8 cellular contexts compared by ENCODE assay signal in genomic region chr20:63864978-63865640, GRCh38. TPM values are rescaled to one million over a fixed set of nuclear protein-coding genes. Genes with fewer than 3 reads are reported as not detected.
DNase-seq lines count a peak whose midpoint lies in the region; ATAC-seq, FAIRE-seq and TF ChIP-seq lines count a peak whose summit lies in the region.

Gene TPD52L2 (plus strand): TSS chr20:63865270. CDS start chr20:63865366, 96 bp downstream.

- H3K36me3 ChIP-seq in OCI-LY7 (ENCODE audit: insufficient read depth, low read length) (peaks cover 35% of the 10 kb centered on the region), endothelial cell of umbilical vein (ENCODE audit: control insufficient read depth in 2 of 2, extremely low read depth in 1 of 2, insufficient read depth in 2 of 2, low read length in 2 of 2) (peaks cover 2 to 17% of the 10 kb centered on the region in 2 experiments)

- H3K9ac ChIP-seq in endothelial cell of umbilical vein (replicated peaks; ENCODE audit: extremely low read depth, insufficient read depth, low read length) = peak within 1 kb of the TSS; percentile 87

- peaks cover 9% of the 10 kb centered on the region for H3K4me1 ChIP-seq in OCI-LY7 (ENCODE audit: insufficient read depth, low read length, poor library complexity, severe bottlenecking)
- peaks cover 5% of the 10 kb centered on the region for H3K4me1 ChIP-seq in endothelial cell of umbilical vein (ENCODE audit: control insufficient read depth, extremely low read depth, insufficient read depth, low read length)

- H2AFZ ChIP-seq in OCI-LY7 (ENCODE audit: low read length) (peak within 1 kb of the TSS; percentile 59; the same call in 1 of the 2 replicates), endothelial cell of umbilical vein (ENCODE audit: low read depth, low read length) (peak within 1 kb of the TSS; percentile 63)

- no peaks in the 10 kb centered on the region for H4K20me1 ChIP-seq in OCI-LY7 (ENCODE audit: insufficient read depth, low read length)
- no peaks in the 10 kb centered on the region for H4K20me1 ChIP-seq in endothelial cell of umbilical vein (replicated peaks; ENCODE audit: control insufficient read depth, extremely low read depth, insufficient read depth, low read length)

- H3K27me3 ChIP-seq in endothelial cell of umbilical vein (ENCODE audit: control insufficient read depth in 2 of 2, insufficient read depth in 2 of 2, low read length in 2 of 2) = no peaks in the 10 kb centered on the region

- H3K4me3 ChIP-seq in OCI-LY7 (ENCODE audit: low read depth, low read length, poor library complexity, severe bottlenecking) (peak within 1 kb of the TSS; percentile 88), endothelial cell of umbilical vein (replicated peaks in 1 of 3; ENCODE audit: insufficient read depth in 1 of 3, low read depth in 1 of 3, low read length in 3 of 3) (peak within 1 kb of the TSS; percentile 62 to 77 (median 68))

- H3K9me3 ChIP-seq in OCI-LY7 (ENCODE audit: low read length) (no peaks in the 10 kb centered on the region), endothelial cell of umbilical vein (replicated peaks; ENCODE audit: control insufficient read depth, insufficient read depth, low read length) (no peaks in the 10 kb centered on the region)

- peak; percentile 100 for FAIRE-seq in endothelial cell of umbilical vein (lab: Jason Lieb, UNC)

- H3K27ac ChIP-seq in OCI-LY7 (ENCODE audit: low read depth, low read length, poor library complexity, severe bottlenecking) (peak within 1 kb of the TSS; percentile 71), endothelial cell of umbilical vein (ENCODE audit: insufficient read depth, low read depth, low read length) (peak within 1 kb of the TSS; percentile 69)

- TSS peak; percentile 74 for BruUV-seq in OCI-LY7 (replicated peaks; lab: Mats Ljungman, UMichigan)
- BruUV-seq in endothelial cell of umbilical vein (replicated peaks; lab: Mats Ljungman, UMichigan) = no TSS peak

- peak; percentile 61 for ATAC-seq in GM21515 (IDR thresholded peaks at IDR 0.05; ENCODE audit: unreplicated experiment)

- CTCF ChIA-PET in OCI-LY7 (lab: Charles Lee; ENCODE audit: unreplicated experiment) (no interaction called here), endothelial cell of umbilical vein (lab: Charles Lee) (interaction anchor here (0.9 to 3.9 kb wide), 20 partner anchors 7 to 327 kb away, joined by 3 to 24 read pairs (median 7); partner anchors contain the start of genes ARFRP1, PRPF6, PTK6 and UCKL1)

- TF ChIP-seq CTCF in OCI-LY7 (conservative IDR thresholded peaks at IDR 0.05; ENCODE audit: low read length) = no peak
- no peak for TF ChIP-seq CTCF in endothelial cell of umbilical vein (IDR thresholded peaks at IDR 0.05; ENCODE audit: extremely low read depth in 1 of 2, insufficient read depth in 1 of 2, low read depth in 1 of 2, low read length in 2 of 2)

- POLR2A ChIA-PET in OCI-LY7 (lab: Charles Lee) = interaction anchor here (1.2 kb wide), 1 partner anchor 78 kb away, joined by 4 read pairs; no protein-coding TSS in a partner anchor
- POLR2A ChIA-PET in endothelial cell of umbilical vein (lab: Charles Lee) = interaction anchor here (0.6 to 1.6 kb wide), 9 partner anchors 8 to 327 kb away, joined by 3 to 11 read pairs (median 3); partner anchors contain the start of genes GMEB2 and TCEA2

- no peaks in the 10 kb centered on the region for H3K9me2 ChIP-seq in OCI-LY7 (ENCODE audit: insufficient read depth, low read length)

- H3K4me2 ChIP-seq in OCI-LY7 (ENCODE audit: low read length) (peak within 1 kb of the TSS; percentile 94), endothelial cell of umbilical vein (ENCODE audit: insufficient read depth, low read length) (peak within 1 kb of the TSS; percentile 74)

- TF ChIP-seq POLR2A in endothelial cell of umbilical vein (IDR thresholded peaks at IDR 0.05; ENCODE audit: low read depth, low read length) = peak; percentile 90

- intact Hi-C loops in OCI-LY7 (cut with micrococcal nuclease; ENCODE audit: unreplicated experiment) (loop anchor here (1.0 to 10.0 kb wide), 5 partner anchors 30 to 330 kb away; partner anchors contain the start of genes ARFRP1, DNAJC5 and PTK6), endothelial cell of umbilical vein (cut with micrococcal nuclease) (loop anchor here (1.0 to 5.0 kb wide), 8 partner anchors 29 to 327 kb away; partner anchors contain the start of genes ARFRP1 and RTEL1)

- H3K9me1 ChIP-seq in endothelial cell of umbilical vein (replicated peaks; ENCODE audit: control insufficient read depth, extremely low read depth, insufficient read depth, low read length) = no peaks in the 10 kb centered on the region

- peak; percentile 98 for DNase-seq in D341Med (ENCODE audit: low spot score)
- DNase-seq in HuH-7.5 (ENCODE audit: low spot score) = peak; percentile 100
- peak; percentile 98 for DNase-seq in OCI-LY7 (ENCODE audit: low spot score)
- DNase-seq in activated T-cell treated with anti-CD3 and anti-CD28 coated beads for 1 hour (ENCODE audit: low read depth) = peak; percentile 96
- peak; percentile 99 for DNase-seq in endothelial cell of umbilical vein (ENCODE audit: low read depth, low spot score)
- peak; percentile 97 for DNase-seq in midbrain (lab: John Stamatoyannopoulos, UW)
- peak; percentile 93 to 96 for DNase-seq in stimulated activated CD8-positive, alpha-beta memory T cell treated with anti-CD3 and anti-CD28 coated beads, Interleukin-2, amount 100 ng/mL, for 1 hour (ENCODE audit: low read depth in 2 of 2)

- H3K79me2 ChIP-seq in OCI-LY7 (ENCODE audit: insufficient read depth, low read depth, low read length) (peaks cover 35% of the 10 kb centered on the region), endothelial cell of umbilical vein (ENCODE audit: control insufficient read depth, insufficient read depth, low read length) (peaks cover 38% of the 10 kb centered on the region)

- dilution Hi-C loops in endothelial cell of umbilical vein (cut with MboI; ENCODE audit: extremely low pct_ligation_motif_present, low sequenced_read_pairs) = no loop called here

TF ChIP-seq in endothelial cell of umbilical vein, 7 proteins besides CTCF, POLR2A, EP300 and RAD21:
- peak; percentile 95 for TF ChIP-seq POLR2AphosphoS5 (IDR thresholded peaks at IDR 0.05; ENCODE audit: insufficient read depth, low read depth, low read length)
- no peak for TF ChIP-seq JUN (IDR thresholded peaks at IDR 0.05; ENCODE audit: borderline replicate concordance, insufficient read depth, insufficient read length, low read depth)
- no peak for TF ChIP-seq FOS (IDR thresholded peaks at IDR 0.05; ENCODE audit: borderline replicate concordance, insufficient read depth, low read length)
- peak; percentile 97 for TF ChIP-seq MAX (IDR thresholded peaks at IDR 0.05; ENCODE audit: insufficient read depth, insufficient read length)
- TF ChIP-seq EZH2 (IDR thresholded peaks at IDR 0.05; ENCODE audit: borderline replicate concordance, low read depth, low read length, severe bottlenecking) = no peak
- peak; percentile 79 for TF ChIP-seq MYC (IDR thresholded peaks at IDR 0.05; ENCODE audit: low read depth, low read length)
- TF ChIP-seq GATA2 (IDR thresholded peaks at IDR 0.05; ENCODE audit: insufficient read depth, insufficient read length, low read depth, low read length) = no peak

RNA-seq across cellular contexts. Expression of gene TPD52L2, which starts in this region (rescaled TPM):
- 27.2 and 28.6 TPM in 2 replicates for total RNA-seq in OCI-LY7 (2014; rRNA removed; shearing (Covaris generic))
- total RNA-seq in OCI-LY7 (2022) (47.0 and 51.0 TPM in 2 replicates), endothelial cell of umbilical vein (114 and 123 TPM in 2 replicates)
- polyA plus RNA-seq in endothelial cell of umbilical vein = 142 and 151 TPM in 2 replicates
- 153 and 166 TPM in 2 replicates for polyA plus RNA-seq in endothelial cell of umbilical vein (2011; cell fraction: cytosol; rRNA removed)
- 111 and 114 TPM in 2 replicates for polyA plus RNA-seq in endothelial cell of umbilical vein (2011; cell fraction: nucleus; rRNA removed)
- polyA plus RNA-seq in endothelial cell of umbilical vein (2012) = 140 and 153 TPM in 2 replicates
- polyA minus RNA-seq in endothelial cell of umbilical vein = 102 and 111 TPM in 2 replicates
- polyA minus RNA-seq in endothelial cell of umbilical vein (2011; cell fraction: cytosol; rRNA and poly(A)+ RNA removed) = 112 TPM
- polyA minus RNA-seq in endothelial cell of umbilical vein (2011; cell fraction: nucleus; rRNA and poly(A)+ RNA removed) = 33.5 and 36.6 TPM in 2 replicates

Comparison
In these comparisons a context has a peak if more than half of its experiments do, and no peak if none do; other contexts are left out.
1. Peak in every context shown above with its lines: DNase-seq, ATAC-seq, H3K4me3 ChIP-seq and H3K27ac ChIP-seq.